Comparison of ENCODE assay signal across 22 cellular contexts in genomic region chr3:62556121-62556520, GRCh38.
"Had no signal": no experiment of that assay in that cellular context is flagged by ENCODE, and none has a peak within 500 bp of the region (broad histone marks: within the 10 kb centered on the region; RNA-seq: fewer than 3 reads in every experiment).

No MANE protein-coding gene starts in this region.

- H3K4me1 ChIP-seq: Peyer's patch, SJCRH30 had no signal

- H3K36me3 ChIP-seq: Peyer's patch, SJCRH30 had no signal

- H3K9ac ChIP-seq: KMS-11 had no signal

- ATAC-seq: HepG2, Right ventricle myocardium inferior, SK-N-SH treated with all-trans-retinoic acid at 6 μM for 48 hours had no signal

- H3K9me3 ChIP-seq: Peyer's patch, SJCRH30 had no signal

- H3K4me3 ChIP-seq: PC-9, Peyer's patch, SJCRH30 had no signal

- DNase-seq: IMR-90; Kasumi-1; MM.1S; NCI-H1092 treated with DMSO at 0.1 percent for 48 hours; NCI-H1436 treated with DMSO at 0.1 percent for 48 hours; NCI-H1694; NCI-H187 treated with DMSO at 0.1 percent for 48 hours; NCI-H2029 treated with DMSO at 0.1 percent for 48 hours; NCI-H2171 treated with DMSO at 0.1 percent for 48 hours; NCI-H345; NCI-H446 treated with DMSO at 0.1 percent for 48 hours; NCI-H510A treated with DMSO at 0.1 percent for 48 hours; NCI-H748 treated with DMSO at 0.1 percent for 48 hours; NK-92 treated with Interleukin-12 subunit alpha and Interleukin-12 subunit beta, amount 100 ng/mL, for 24 hours; PC-9; Peyer's patch; SHP77 treated with DMSO at 0.1 percent for 48 hours; SJCRH30 had no signal

- H3K27ac ChIP-seq: KMS-11, PC-9, Peyer's patch, SJCRH30 had no signal

- H3K27me3 ChIP-seq: Peyer's patch, SJCRH30 had no signal
